8 cellular contexts compared by ENCODE assay signal in genomic region chr2:127591221-127591923, GRCh38. TPM values are rescaled to one million over a fixed set of nuclear protein-coding genes. Genes with fewer than 3 reads are reported as not detected.
DNase-seq lines count a peak whose midpoint lies in the region; ATAC-seq and TF ChIP-seq lines count a peak whose summit lies in the region.

No MANE protein-coding gene starts in this region.

- no peak for ATAC-seq in lung (ENCODE audit: insufficient read depth, low FRiP score)

- H3K36me3 ChIP-seq in HAP-1 (replicated peaks) (no peaks in the 10 kb centered on the region), lung (ENCODE audit: control insufficient read depth in 2 of 2, insufficient read depth in 2 of 2, low read length in 2 of 2) (no peaks in the 10 kb centered on the region)

- in situ Hi-C loops in HAP-1 (cut with MboI; ENCODE audit: low sequenced_read_pairs) = no loop called here

- no peaks in the 10 kb centered on the region for H3K4me1 ChIP-seq in HAP-1
- no peaks in the 10 kb centered on the region for H3K4me1 ChIP-seq in lung (ENCODE audit: control insufficient read depth in 2 of 2, insufficient read depth in 2 of 2, low read length in 2 of 2)

- TF ChIP-seq CTCF in lung (IDR thresholded peaks at IDR 0.05; ENCODE audit: control extremely low read depth, extremely low read depth) = peak; percentile 71

- H3K27me3 ChIP-seq in HAP-1 (ENCODE audit: low read depth) (no peaks in the 10 kb centered on the region), lung (ENCODE audit: control insufficient read depth, insufficient read depth) (no peaks in the 10 kb centered on the region)

- H3K9me3 ChIP-seq in HAP-1 (no peaks in the 10 kb centered on the region), lung (ENCODE audit: control insufficient read depth in 2 of 2, insufficient read depth in 1 of 2, low read length in 1 of 2) (no peaks in the 10 kb centered on the region)

- H3K4me3 ChIP-seq in HAP-1 (no peak overlapping the region), lung (no peak overlapping the region)

- peak; percentile 24 for DNase-seq in GF-D8 (lab: John Stamatoyannopoulos, UW)
- peak; percentile 24 to 76 for DNase-seq in HAP-1 (ENCODE audit: low spot score in 2 of 2)
- DNase-seq in NCI-H1694 (lab: John Stamatoyannopoulos, UW) = peak; percentile 53
- peak; percentile 60 for DNase-seq in activated CD4-positive, alpha-beta T cell treated with anti-CD3 and anti-CD28 coated beads, Interleukin-2, amount 50 U/mL, for 1 hour
- peak; percentile 61 to 73 for DNase-seq in dermis microvascular lymphatic vessel endothelial cell (ENCODE audit: low read depth in 2 of 2)
- DNase-seq in lung (ENCODE audit: low spot score) = peak; percentile 49
- DNase-seq in stimulated activated CD8-positive, alpha-beta memory T cell treated with anti-CD3 and anti-CD28 coated beads, Interleukin-12 subunit alpha, Interleukin-12 subunit beta, amount 100 ng/mL, for 4 hours (ENCODE audit: low read depth) = peak; percentile 32
- no peak for DNase-seq in NK-92 treated with Interleukin-12 subunit alpha and Interleukin-12 subunit beta, amount 100 ng/mL, for 24 hours (lab: John Stamatoyannopoulos, UW)

- WGBS in lung, 2 donors = 49 to 50% methylated on average over 10 of the region's 10 CpGs

- no peak overlapping the region for H3K27ac ChIP-seq in lung (ENCODE audit: low read depth in 1 of 2, low read length in 1 of 2)

RNA-seq across cellular contexts. Expression of gene GPR17, which starts 54.6 kb away (rescaled TPM):
- total RNA-seq in dermis microvascular lymphatic vessel endothelial cell (not detected in 2 replicates), lung (under 1 TPM in 1 of 2 donors, not detected in 1; 0.40 TPM)
- polyA plus RNA-seq in lung = 1 to 10 TPM in 1 of 2 donors, under 1 TPM in 1; 0.30 to 1.4 TPM

RNA-seq across cellular contexts. Expression of gene MYO7B, which starts 55.9 kb away (rescaled TPM):
- 0.13 TPM in 2 replicates for total RNA-seq in dermis microvascular lymphatic vessel endothelial cell
- 1 to 10 TPM in 1 of 2 donors, under 1 TPM in 1; 0.51 to 4.7 TPM for total RNA-seq in lung
- polyA plus RNA-seq in lung = 1 to 10 TPM; 1.6 to 2.2 TPM
